ENCODE assay signal across 1 cellular context in the genomic region with DNA sequence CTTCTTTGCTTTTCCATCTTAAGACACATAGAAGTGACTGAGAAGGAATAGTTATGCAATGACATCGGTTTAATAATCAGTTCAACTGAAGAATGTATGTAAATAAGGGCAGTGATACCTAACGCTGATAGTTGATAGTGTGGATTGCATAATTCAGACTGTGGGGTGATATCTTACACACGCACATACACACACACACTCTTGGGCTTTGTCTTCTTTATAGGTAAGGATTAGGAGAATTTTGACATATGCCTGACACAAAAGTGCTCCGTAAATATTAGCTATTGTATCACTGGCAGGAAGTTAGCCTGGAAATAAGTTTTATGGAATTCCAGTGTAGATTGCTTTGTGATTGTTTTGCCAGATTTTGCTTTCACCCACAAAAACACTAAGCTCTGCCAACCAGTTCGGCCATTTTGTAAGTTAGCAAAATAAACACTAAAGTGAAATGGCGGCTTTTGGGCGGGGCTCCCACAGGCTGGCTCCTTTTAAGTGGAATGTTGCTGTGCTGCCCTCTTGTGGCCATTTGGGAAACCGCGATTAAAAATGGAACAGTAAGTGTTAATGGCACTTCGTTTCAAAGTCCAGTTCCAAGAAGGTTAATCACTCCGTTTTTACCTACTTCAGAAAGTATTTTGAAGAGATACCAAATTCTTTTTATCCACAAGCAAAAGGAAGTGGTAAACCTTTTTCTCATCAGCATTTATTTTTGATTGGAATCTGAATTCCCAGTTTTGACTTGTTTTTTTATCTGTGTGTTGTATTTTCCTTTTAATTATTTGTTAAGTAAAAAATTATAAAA.
TF ChIP-seq lines count a peak whose summit lies in the region.

No MANE protein-coding gene starts in this region.

TF ChIP-seq in K562, 482 proteins besides CTCF, POLR2A, EP300 and RAD21 (continued from another document and continues in another):
- TF ChIP-seq, protein P1, sequence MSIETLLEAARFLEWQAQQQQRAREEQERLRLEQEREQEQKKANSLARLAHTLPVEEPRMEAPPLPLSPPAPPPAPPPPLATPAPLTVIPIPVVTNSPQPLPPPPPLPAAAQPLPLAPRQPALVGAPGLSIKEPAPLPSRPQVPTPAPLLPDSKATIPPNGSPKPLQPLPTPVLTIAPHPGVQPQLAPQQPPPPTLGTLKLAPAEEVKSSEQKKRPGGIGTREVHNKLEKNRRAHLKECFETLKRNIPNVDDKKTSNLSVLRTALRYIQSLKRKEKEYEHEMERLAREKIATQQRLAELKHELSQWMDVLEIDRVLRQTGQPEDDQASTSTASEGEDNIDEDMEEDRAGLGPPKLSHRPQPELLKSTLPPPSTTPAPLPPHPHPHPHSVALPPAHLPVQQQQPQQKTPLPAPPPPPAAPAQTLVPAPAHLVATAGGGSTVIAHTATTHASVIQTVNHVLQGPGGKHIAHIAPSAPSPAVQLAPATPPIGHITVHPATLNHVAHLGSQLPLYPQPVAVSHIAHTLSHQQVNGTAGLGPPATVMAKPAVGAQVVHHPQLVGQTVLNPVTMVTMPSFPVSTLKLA (conservative IDR thresholded peaks at IDR 0.05) = peak; percentile 39 to 62; a peak in 3 of 4 replicates
- peak; percentile 67; the same call in 1 of the 2 replicates for TF ChIP-seq LEF1 (IDR thresholded peaks at IDR 0.05)
- peak; percentile 78; the same call in 1 of the 2 replicates for TF ChIP-seq ZNF644 (tag; IDR thresholded peaks at IDR 0.05; ENCODE audit: low read depth)
- TF ChIP-seq, protein P2, sequence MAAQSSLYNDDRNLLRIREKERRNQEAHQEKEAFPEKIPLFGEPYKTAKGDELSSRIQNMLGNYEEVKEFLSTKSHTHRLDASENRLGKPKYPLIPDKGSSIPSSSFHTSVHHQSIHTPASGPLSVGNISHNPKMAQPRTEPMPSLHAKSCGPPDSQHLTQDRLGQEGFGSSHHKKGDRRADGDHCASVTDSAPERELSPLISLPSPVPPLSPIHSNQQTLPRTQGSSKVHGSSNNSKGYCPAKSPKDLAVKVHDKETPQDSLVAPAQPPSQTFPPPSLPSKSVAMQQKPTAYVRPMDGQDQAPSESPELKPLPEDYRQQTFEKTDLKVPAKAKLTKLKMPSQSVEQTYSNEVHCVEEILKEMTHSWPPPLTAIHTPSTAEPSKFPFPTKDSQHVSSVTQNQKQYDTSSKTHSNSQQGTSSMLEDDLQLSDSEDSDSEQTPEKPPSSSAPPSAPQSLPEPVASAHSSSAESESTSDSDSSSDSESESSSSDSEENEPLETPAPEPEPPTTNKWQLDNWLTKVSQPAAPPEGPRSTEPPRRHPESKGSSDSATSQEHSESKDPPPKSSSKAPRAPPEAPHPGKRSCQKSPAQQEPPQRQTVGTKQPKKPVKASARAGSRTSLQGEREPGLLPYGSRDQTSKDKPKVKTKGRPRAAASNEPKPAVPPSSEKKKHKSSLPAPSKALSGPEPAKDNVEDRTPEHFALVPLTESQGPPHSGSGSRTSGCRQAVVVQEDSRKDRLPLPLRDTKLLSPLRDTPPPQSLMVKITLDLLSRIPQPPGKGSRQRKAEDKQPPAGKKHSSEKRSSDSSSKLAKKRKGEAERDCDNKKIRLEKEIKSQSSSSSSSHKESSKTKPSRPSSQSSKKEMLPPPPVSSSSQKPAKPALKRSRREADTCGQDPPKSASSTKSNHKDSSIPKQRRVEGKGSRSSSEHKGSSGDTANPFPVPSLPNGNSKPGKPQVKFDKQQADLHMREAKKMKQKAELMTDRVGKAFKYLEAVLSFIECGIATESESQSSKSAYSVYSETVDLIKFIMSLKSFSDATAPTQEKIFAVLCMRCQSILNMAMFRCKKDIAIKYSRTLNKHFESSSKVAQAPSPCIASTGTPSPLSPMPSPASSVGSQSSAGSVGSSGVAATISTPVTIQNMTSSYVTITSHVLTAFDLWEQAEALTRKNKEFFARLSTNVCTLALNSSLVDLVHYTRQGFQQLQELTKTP (IDR thresholded peaks at IDR 0.05; ENCODE audit: low read depth in 1 of 2, partially characterized antibody in 2 of 2) = peak in 1 of 2 experiments; percentile 61
- TF ChIP-seq NCOR1 (IDR thresholded peaks at IDR 0.05) = no peak
- TF ChIP-seq, protein P3, sequence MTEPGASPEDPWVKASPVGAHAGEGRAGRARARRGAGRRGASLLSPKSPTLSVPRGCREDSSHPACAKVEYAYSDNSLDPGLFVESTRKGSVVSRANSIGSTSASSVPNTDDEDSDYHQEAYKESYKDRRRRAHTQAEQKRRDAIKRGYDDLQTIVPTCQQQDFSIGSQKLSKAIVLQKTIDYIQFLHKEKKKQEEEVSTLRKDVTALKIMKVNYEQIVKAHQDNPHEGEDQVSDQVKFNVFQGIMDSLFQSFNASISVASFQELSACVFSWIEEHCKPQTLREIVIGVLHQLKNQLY (CRISPR knock-in tag; conservative IDR thresholded peaks at IDR 0.05) = no peak
- no peak for TF ChIP-seq ZSCAN29 (IDR thresholded peaks at IDR 0.05)
- peak; percentile 77 for TF ChIP-seq RB1 (IDR thresholded peaks at IDR 0.05; ENCODE audit: low read depth)
- TF ChIP-seq SAFB (IDR thresholded peaks at IDR 0.05; ENCODE audit: borderline replicate concordance, low read depth, low read length) = no peak
- peak; percentile 29; the same call in 1 of the 2 replicates for TF ChIP-seq CREB1 (IDR thresholded peaks at IDR 0.05)
- TF ChIP-seq CREB1 (CRISPR knock-in tag; IDR thresholded peaks at IDR 0.05) = no peak
- TF ChIP-seq ZNF239 (CRISPR knock-in tag; IDR thresholded peaks at IDR 0.05) = peak; percentile 38
- peak; percentile 41; the same call in 1 of the 2 replicates for TF ChIP-seq SIN3B (IDR thresholded peaks at IDR 0.05; ENCODE audit: low read depth)
- no peak for TF ChIP-seq CBFA2T2 (conservative IDR thresholded peaks at IDR 0.05)
- TF ChIP-seq, protein P4, sequence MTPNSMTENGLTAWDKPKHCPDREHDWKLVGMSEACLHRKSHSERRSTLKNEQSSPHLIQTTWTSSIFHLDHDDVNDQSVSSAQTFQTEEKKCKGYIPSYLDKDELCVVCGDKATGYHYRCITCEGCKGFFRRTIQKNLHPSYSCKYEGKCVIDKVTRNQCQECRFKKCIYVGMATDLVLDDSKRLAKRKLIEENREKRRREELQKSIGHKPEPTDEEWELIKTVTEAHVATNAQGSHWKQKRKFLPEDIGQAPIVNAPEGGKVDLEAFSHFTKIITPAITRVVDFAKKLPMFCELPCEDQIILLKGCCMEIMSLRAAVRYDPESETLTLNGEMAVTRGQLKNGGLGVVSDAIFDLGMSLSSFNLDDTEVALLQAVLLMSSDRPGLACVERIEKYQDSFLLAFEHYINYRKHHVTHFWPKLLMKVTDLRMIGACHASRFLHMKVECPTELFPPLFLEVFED (CRISPR knock-in tag; conservative IDR thresholded peaks at IDR 0.05) = 0 out of 2 replicates have a peak, but pooled peaks have one; percentile 9
- TF ChIP-seq, protein P5, sequence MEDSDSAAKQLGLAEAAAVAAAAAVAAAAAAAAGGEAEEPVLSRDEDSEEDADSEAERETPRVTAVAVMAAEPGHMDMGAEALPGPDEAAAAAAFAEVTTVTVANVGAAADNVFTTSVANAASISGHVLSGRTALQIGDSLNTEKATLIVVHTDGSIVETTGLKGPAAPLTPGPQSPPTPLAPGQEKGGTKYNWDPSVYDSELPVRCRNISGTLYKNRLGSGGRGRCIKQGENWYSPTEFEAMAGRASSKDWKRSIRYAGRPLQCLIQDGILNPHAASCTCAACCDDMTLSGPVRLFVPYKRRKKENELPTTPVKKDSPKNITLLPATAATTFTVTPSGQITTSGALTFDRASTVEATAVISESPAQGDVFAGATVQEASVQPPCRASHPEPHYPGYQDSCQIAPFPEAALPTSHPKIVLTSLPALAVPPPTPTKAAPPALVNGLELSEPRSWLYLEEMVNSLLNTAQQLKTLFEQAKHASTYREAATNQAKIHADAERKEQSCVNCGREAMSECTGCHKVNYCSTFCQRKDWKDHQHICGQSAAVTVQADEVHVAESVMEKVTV (CRISPR knock-in tag; IDR thresholded peaks at IDR 0.05) = peak; percentile 89
- 0 out of 2 replicates have a peak, but pooled peaks have one; percentile 79 for TF ChIP-seq GTF2E2 (tag; IDR thresholded peaks at IDR 0.05)
- peak; percentile 60; the same call in 1 of the 2 replicates for TF ChIP-seq SMAD3 (CRISPR knock-in tag; conservative IDR thresholded peaks at IDR 0.05)
- TF ChIP-seq, protein P6, sequence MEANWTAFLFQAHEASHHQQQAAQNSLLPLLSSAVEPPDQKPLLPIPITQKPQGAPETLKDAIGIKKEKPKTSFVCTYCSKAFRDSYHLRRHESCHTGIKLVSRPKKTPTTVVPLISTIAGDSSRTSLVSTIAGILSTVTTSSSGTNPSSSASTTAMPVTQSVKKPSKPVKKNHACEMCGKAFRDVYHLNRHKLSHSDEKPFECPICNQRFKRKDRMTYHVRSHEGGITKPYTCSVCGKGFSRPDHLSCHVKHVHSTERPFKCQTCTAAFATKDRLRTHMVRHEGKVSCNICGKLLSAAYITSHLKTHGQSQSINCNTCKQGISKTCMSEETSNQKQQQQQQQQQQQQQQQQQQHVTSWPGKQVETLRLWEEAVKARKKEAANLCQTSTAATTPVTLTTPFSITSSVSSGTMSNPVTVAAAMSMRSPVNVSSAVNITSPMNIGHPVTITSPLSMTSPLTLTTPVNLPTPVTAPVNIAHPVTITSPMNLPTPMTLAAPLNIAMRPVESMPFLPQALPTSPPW (CRISPR knock-in tag; IDR thresholded peaks at IDR 0.05) = peak; percentile 74
- peak; percentile 80; the same call in 1 of the 2 replicates for TF ChIP-seq HDAC2 (IDR thresholded peaks at IDR 0.05)
- TF ChIP-seq ZNF197 (CRISPR knock-in tag; IDR thresholded peaks at IDR 0.05; ENCODE audit: low read depth) = peak; percentile 90
- TF ChIP-seq, protein P7, sequence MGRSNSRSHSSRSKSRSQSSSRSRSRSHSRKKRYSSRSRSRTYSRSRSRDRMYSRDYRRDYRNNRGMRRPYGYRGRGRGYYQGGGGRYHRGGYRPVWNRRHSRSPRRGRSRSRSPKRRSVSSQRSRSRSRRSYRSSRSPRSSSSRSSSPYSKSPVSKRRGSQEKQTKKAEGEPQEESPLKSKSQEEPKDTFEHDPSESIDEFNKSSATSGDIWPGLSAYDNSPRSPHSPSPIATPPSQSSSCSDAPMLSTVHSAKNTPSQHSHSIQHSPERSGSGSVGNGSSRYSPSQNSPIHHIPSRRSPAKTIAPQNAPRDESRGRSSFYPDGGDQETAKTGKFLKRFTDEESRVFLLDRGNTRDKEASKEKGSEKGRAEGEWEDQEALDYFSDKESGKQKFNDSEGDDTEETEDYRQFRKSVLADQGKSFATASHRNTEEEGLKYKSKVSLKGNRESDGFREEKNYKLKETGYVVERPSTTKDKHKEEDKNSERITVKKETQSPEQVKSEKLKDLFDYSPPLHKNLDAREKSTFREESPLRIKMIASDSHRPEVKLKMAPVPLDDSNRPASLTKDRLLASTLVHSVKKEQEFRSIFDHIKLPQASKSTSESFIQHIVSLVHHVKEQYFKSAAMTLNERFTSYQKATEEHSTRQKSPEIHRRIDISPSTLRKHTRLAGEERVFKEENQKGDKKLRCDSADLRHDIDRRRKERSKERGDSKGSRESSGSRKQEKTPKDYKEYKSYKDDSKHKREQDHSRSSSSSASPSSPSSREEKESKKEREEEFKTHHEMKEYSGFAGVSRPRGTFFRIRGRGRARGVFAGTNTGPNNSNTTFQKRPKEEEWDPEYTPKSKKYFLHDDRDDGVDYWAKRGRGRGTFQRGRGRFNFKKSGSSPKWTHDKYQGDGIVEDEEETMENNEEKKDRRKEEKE (IDR thresholded peaks at IDR 0.05; ENCODE audit: borderline replicate concordance in 1 of 2, control insufficient read depth in 1 of 2, low read depth in 2 of 2, low read length in 1 of 2) = peak in 1 of 2 experiments; percentile 57; a peak in 1 of 4 replicates
- no peak for TF ChIP-seq RBM34 (IDR thresholded peaks at IDR 0.05; ENCODE audit: borderline replicate concordance, insufficient read depth, low read length)
- peak; percentile 84 for TF ChIP-seq BACH1 (tag; IDR thresholded peaks at IDR 0.05)
- TF ChIP-seq JUND (IDR thresholded peaks at IDR 0.05; ENCODE audit: borderline replicate concordance, low read depth, low read length) = no peak
- TF ChIP-seq JUND (tag; IDR thresholded peaks at IDR 0.05; ENCODE audit: borderline replicate concordance, low read depth, low read length) = peak; percentile 63; the same call in 2 of the 3 replicates
- peak; percentile 63 for TF ChIP-seq ZNF41 (CRISPR knock-in tag; conservative IDR thresholded peaks at IDR 0.05)
- no peak for TF ChIP-seq ZNF184 (CRISPR knock-in tag; IDR thresholded peaks at IDR 0.05)
- 0 out of 4 replicates have a peak, but pooled peaks of 1 of the 2 experiments have one; percentile 48 for TF ChIP-seq NONO (IDR thresholded peaks at IDR 0.05; ENCODE audit: low read depth in 2 of 2, low read length in 1 of 2)
- no peak for TF ChIP-seq ZFP1 (CRISPR knock-in tag; IDR thresholded peaks at IDR 0.05)
- TF ChIP-seq CREM (IDR thresholded peaks at IDR 0.05; ENCODE audit: low read depth) = no peak; the same call in 1 of the 2 replicates
- TF ChIP-seq EWSR1 (IDR thresholded peaks at IDR 0.05; ENCODE audit: borderline replicate concordance, low read depth, partially characterized antibody) = no peak
- TF ChIP-seq, protein P8, sequence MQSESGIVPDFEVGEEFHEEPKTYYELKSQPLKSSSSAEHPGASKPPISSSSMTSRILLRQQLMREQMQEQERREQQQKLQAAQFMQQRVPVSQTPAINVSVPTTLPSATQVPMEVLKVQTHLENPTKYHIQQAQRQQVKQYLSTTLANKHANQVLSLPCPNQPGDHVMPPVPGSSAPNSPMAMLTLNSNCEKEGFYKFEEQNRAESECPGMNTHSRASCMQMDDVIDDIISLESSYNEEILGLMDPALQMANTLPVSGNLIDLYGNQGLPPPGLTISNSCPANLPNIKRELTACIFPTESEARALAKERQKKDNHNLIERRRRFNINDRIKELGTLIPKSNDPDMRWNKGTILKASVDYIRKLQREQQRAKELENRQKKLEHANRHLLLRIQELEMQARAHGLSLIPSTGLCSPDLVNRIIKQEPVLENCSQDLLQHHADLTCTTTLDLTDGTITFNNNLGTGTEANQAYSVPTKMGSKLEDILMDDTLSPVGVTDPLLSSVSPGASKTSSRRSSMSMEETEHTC (IDR thresholded peaks at IDR 0.05) = no peak
